In the genomic region with DNA sequence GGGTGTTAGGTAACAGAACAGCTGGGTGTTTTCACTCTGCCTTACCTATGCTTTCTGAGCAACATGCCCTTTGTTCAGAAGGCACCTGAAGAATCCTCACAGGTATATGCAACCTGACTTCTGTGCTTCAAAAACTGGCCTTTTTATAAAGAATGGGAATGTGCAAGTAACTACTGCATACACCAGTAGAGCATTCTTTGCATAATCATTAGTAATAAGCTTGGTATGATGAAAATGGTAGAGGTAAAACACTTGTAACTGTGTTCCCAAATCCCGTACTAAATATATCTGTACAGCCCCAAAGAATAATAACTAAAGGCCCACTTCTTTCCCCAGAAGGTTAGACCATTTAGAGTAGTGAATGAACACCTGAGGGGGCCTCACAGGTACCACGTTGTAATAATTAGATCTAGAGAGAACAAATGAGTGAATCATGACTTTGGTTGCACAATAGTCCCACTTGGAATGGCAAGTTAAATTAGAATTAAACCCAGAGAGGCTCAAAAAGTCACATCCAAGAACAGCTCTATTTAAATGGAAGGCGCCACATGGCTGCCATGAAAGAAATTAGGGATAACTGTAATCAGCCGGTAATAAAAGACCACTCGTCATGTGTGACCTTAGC, we compare ENCODE assay signal across 1 cellular context.
TF ChIP-seq lines count a peak whose summit lies in the region.

No MANE protein-coding gene starts in this region.

TF ChIP-seq in Ishikawa, 13 proteins besides CTCF, POLR2A, EP300 and RAD21:
- TF ChIP-seq CEBPB (IDR thresholded peaks at IDR 0.05): 0 out of 2 replicates have a peak, but pooled peaks have one; percentile 18
- TF ChIP-seq, protein P1, sequence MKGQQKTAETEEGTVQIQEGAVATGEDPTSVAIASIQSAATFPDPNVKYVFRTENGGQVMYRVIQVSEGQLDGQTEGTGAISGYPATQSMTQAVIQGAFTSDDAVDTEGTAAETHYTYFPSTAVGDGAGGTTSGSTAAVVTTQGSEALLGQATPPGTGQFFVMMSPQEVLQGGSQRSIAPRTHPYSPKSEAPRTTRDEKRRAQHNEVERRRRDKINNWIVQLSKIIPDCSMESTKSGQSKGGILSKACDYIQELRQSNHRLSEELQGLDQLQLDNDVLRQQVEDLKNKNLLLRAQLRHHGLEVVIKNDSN (IDR thresholded peaks at IDR 0.05): no peak
TF ChIP-seq in Ishikawa: peak in this region for 1.
